In the genomic region with DNA sequence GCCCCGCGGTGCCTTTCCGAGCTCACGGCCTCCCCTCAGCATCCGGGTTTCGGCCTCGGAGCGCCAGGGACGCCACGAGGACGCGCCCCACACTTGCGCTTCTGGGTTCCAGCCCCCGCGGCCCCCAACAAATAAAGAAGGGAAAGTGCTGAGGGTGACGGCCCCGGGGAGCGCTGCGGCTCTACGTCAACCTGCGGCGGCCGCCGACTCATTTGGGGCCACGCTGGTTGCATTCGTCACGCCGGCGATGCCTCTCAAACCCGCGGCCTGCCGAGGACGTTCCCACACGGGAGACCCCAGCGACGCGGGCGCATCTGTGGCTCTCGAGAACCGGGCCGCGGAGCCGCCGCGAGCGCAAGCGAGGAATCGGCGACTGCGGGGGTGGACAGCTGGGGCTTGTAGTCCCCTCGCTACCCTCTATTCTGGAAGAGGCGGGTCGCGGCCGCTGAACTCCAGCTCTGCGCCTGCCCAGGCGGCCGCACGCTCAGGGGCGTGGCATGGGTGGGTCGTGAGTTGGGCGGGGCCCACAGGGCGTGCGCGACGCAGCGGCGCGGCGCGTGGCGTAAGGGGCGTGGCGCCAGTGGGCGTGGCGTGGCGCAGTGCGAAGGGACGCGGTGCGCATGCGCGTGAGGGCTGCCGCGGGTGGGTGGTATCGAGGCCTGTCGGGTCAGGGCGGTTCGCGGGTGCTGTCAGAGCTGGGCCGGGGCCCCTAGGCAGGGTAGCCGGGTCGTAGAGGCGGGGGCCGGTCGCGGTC, we compare ENCODE assay signal across 8 cellular contexts. TPM values are rescaled to one million over a fixed set of nuclear protein-coding genes. Genes with fewer than 3 reads are reported as not detected.
DNase-seq lines count a peak whose midpoint lies in the region; ATAC-seq and TF ChIP-seq lines count a peak whose summit lies in the region.

A gene with protein sequence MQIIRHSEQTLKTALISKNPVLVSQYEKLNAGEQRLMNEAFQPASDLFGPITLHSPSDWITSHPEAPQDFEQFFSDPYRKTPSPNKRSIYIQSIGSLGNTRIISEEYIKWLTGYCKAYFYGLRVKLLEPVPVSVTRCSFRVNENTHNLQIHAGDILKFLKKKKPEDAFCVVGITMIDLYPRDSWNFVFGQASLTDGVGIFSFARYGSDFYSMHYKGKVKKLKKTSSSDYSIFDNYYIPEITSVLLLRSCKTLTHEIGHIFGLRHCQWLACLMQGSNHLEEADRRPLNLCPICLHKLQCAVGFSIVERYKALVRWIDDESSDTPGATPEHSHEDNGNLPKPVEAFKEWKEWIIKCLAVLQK (plus strand): TSS at position 599 of the 754 bp plus-strand sequence. CDS start 2,145 bp downstream, outside the sequence.

- peak within 1 kb of the TSS; percentile 97 to 98 for H3K9ac ChIP-seq in mucosa of rectum (ENCODE audit: low read depth in 1 of 2, low read length in 2 of 2)

- DNase-seq in DMS53 (lab: John Stamatoyannopoulos, UW): peak; percentile 98
- DNase-seq in KG1 (lab: John Stamatoyannopoulos, UW): peak; percentile 91
- DNase-seq in activated T-cell treated with anti-CD3 and anti-CD28 coated beads, Interleukin-2, amount 50 U/mL, for 24 hours: peak; percentile 100
- peak; percentile 95 to 98 for DNase-seq in erythroblast (lab: John Stamatoyannopoulos, UW)
- peak; percentile 98 for DNase-seq in stimulated activated CD8-positive, alpha-beta memory T cell treated with anti-CD3 and anti-CD28 coated beads, Interleukin-4, amount 100 ng/mL, for 48 hours

- TF ChIP-seq POLR2A in erythroblast (IDR thresholded peaks at IDR 0.05; ENCODE audit: low read length): peak; percentile 91

- peaks cover 7 to 12% of the 10 kb centered on the region in 2 donors for H3K4me1 ChIP-seq in mucosa of rectum (ENCODE audit: control insufficient read depth in 2 of 2, insufficient read depth in 2 of 2, low read length in 2 of 2)

- H3K27me3 Mint-ChIP-seq in activated T-cell treated with anti-CD3 and anti-CD28 coated beads, Interleukin-2, amount 50 U/mL, for 24 hours: no peaks in the 10 kb centered on the region

- peaks cover 49% of the 10 kb centered on the region for H3K4me1 Mint-ChIP-seq in activated T-cell treated with anti-CD3 and anti-CD28 coated beads, Interleukin-2, amount 50 U/mL, for 24 hours (ENCODE audit: low read depth)

- H3K4me3 Mint-ChIP-seq in activated T-cell treated with anti-CD3 and anti-CD28 coated beads, Interleukin-2, amount 50 U/mL, for 24 hours: peak within 1 kb of the TSS; percentile 83

- H3K36me3 Mint-ChIP-seq in activated T-cell treated with anti-CD3 and anti-CD28 coated beads, Interleukin-2, amount 50 U/mL, for 24 hours (ENCODE audit: low read depth): peaks cover 51% of the 10 kb centered on the region

- peak; percentile 92 for ATAC-seq in GM21737 (IDR thresholded peaks at IDR 0.05; ENCODE audit: unreplicated experiment)

- peak within 1 kb of the TSS; percentile 90 to 94 for H3K4me3 ChIP-seq in mucosa of rectum (ENCODE audit: low read length in 2 of 2)

- H3K36me3 ChIP-seq in mucosa of rectum (ENCODE audit: control insufficient read depth in 2 of 2, insufficient read depth in 2 of 2, low read length in 2 of 2): peaks cover 5 to 7% of the 10 kb centered on the region in 2 donors

- no peaks in the 10 kb centered on the region for H3K27me3 ChIP-seq in mucosa of rectum (ENCODE audit: control insufficient read depth in 2 of 2, insufficient read depth in 2 of 2, low read length in 2 of 2)

- no peaks in the 10 kb centered on the region for H3K9me3 Mint-ChIP-seq in activated T-cell treated with anti-CD3 and anti-CD28 coated beads, Interleukin-2, amount 50 U/mL, for 24 hours

- peak within 1 kb of the TSS; percentile 98 for H3K27ac Mint-ChIP-seq in activated T-cell treated with anti-CD3 and anti-CD28 coated beads, Interleukin-2, amount 50 U/mL, for 24 hours

- H3K27ac ChIP-seq in mucosa of rectum (ENCODE audit: low read depth in 2 of 2, low read length in 2 of 2): peak within 1 kb of the TSS; percentile 85 to 95

- no peaks in the 10 kb centered on the region for H3K9me3 ChIP-seq in mucosa of rectum (ENCODE audit: control insufficient read depth in 2 of 2, low read length in 2 of 2)

TF ChIP-seq in PFSK-1, 5 proteins besides CTCF, POLR2A, EP300 and RAD21:
- TF ChIP-seq, protein P1, sequence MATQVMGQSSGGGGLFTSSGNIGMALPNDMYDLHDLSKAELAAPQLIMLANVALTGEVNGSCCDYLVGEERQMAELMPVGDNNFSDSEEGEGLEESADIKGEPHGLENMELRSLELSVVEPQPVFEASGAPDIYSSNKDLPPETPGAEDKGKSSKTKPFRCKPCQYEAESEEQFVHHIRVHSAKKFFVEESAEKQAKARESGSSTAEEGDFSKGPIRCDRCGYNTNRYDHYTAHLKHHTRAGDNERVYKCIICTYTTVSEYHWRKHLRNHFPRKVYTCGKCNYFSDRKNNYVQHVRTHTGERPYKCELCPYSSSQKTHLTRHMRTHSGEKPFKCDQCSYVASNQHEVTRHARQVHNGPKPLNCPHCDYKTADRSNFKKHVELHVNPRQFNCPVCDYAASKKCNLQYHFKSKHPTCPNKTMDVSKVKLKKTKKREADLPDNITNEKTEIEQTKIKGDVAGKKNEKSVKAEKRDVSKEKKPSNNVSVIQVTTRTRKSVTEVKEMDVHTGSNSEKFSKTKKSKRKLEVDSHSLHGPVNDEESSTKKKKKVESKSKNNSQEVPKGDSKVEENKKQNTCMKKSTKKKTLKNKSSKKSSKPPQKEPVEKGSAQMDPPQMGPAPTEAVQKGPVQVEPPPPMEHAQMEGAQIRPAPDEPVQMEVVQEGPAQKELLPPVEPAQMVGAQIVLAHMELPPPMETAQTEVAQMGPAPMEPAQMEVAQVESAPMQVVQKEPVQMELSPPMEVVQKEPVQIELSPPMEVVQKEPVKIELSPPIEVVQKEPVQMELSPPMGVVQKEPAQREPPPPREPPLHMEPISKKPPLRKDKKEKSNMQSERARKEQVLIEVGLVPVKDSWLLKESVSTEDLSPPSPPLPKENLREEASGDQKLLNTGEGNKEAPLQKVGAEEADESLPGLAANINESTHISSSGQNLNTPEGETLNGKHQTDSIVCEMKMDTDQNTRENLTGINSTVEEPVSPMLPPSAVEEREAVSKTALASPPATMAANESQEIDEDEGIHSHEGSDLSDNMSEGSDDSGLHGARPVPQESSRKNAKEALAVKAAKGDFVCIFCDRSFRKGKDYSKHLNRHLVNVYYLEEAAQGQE (IDR thresholded peaks at IDR 0.05; ENCODE audit: insufficient read depth in 1 of 2, low read depth in 2 of 2, low read length in 2 of 2): peak; percentile 8 to 53; a peak in 1 of 4 replicates
- TF ChIP-seq FOXP2 (optimal IDR thresholded peaks at IDR 0.05; ENCODE audit: borderline replicate concordance, extremely low read depth, extremely low read length, insufficient read depth) (peak; percentile 96), POLR2AphosphoS5 (IDR thresholded peaks at IDR 0.05; ENCODE audit: low read depth, low read length) (peak; percentile 94), SIN3A (IDR thresholded peaks at IDR 0.05; ENCODE audit: borderline replicate concordance, insufficient read depth, low read length) (no peak), TAF1 (IDR thresholded peaks at IDR 0.05; ENCODE audit: borderline replicate concordance, insufficient read depth, low read length) (peak; percentile 73; the same call in 1 of the 2 replicates)

RNA-seq across cellular contexts. Expression of the gene that starts here (rescaled TPM):
- polyA plus RNA-seq in PFSK-1 (2012; ENCODE audit: insufficient read length, low read depth): 46.0 TPM

Comparison
In these comparisons a context has a peak if more than half of its experiments do, and no peak if none do; other contexts are left out.
1. Peak in every context shown above with its lines: DNase-seq, ATAC-seq, H3K4me3 ChIP-seq and H3K27ac ChIP-seq.